Comparison of ENCODE assay signal across 1 cellular context in genomic region chr19:13110099-13110610, GRCh38.
A peak's percentile ranks its signal among the peaks of the same experiment; 100 is the strongest.
TF ChIP-seq lines count a peak whose summit lies in the region.

No MANE protein-coding gene starts in this region.

TF ChIP-seq in K562, 482 proteins besides CTCF, POLR2A, EP300 and RAD21:
- TF ChIP-seq POLR2G (IDR thresholded peaks at IDR 0.05; ENCODE audit: low read depth, low read length), result 0 out of 2 replicates have a peak, but pooled peaks have one; percentile 21
- TF ChIP-seq BCOR (IDR thresholded peaks at IDR 0.05), result no peak
- TF ChIP-seq ASH1L (IDR thresholded peaks at IDR 0.05; ENCODE audit: borderline replicate concordance, low read depth, partially characterized antibody), result no peak
TF ChIP-seq in K562: peak in this region for 1.
